In the genomic region with DNA sequence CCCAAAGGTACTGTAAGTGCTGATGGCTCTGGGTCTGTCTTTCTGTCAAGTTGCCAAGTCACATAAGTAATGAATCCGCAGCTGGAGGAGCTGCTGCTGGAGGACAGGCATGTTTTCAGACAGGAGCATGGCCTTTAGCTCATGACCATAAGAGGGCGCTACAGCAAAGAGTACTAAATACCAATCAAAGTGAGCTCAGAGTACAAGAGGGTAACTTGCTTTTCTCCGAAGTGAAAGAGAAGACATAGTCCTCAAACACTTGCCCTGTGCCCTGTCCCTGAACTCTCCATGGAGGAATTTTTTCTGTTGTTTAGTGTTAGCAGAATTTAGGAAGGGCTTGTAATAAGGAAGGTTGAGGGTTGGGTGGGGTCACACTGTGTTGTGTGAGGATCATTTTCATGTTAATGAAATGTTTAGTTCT, we compare ENCODE assay signal across 8 cellular contexts. TPM values are rescaled to one million over a fixed set of nuclear protein-coding genes. Genes with fewer than 3 reads are reported as not detected.
DNase-seq lines count a peak whose midpoint lies in the region; ATAC-seq and TF ChIP-seq lines count a peak whose summit lies in the region.

No MANE protein-coding gene starts in this region.

- TF ChIP-seq POLR2A in thyroid gland (IDR thresholded peaks at IDR 0.05): no peak

- H3K9me3 ChIP-seq in mucosa of descending colon (no peaks in the 10 kb centered on the region), thyroid gland (no peaks in the 10 kb centered on the region)

- ATAC-seq in mucosa of descending colon (peak; percentile 77), HG02852 (IDR thresholded peaks at IDR 0.05; ENCODE audit: unreplicated experiment) (no peak)

- DNase-seq in DMS153 (lab: John Stamatoyannopoulos, UW): peak; percentile 8
- DNase-seq in DMS153 treated with DMSO at 0.1 percent for 48 hours (lab: John Stamatoyannopoulos, UW; ENCODE audit: unreplicated experiment): no peak
- DNase-seq in KG1 (lab: John Stamatoyannopoulos, UW): peak; percentile 12
- DNase-seq in T follicular helper cell (ENCODE audit: low read depth): peak; percentile 12
- DNase-seq in effector CD4-positive, alpha-beta T cell: peak; percentile 19
- DNase-seq in mucosa of descending colon: peak in 1 of 3 donors; percentile 70
- peak; percentile 46 to 47 for DNase-seq in thyroid gland

- H3K27ac ChIP-seq in thyroid gland: peak overlapping the region; percentile 64 to 81 (median 80)

- intact Hi-C loops in mucosa of descending colon (cut with DNase I, micrococcal nuclease) (no loop called here), thyroid gland (cut with DNase I) (loop anchor here (5.0 kb wide), 1 partner anchor 37 kb away; no protein-coding TSS in a partner anchor)

- TF ChIP-seq CTCF in mucosa of descending colon (IDR thresholded peaks at IDR 0.05): peak; percentile 43
- peak in 5 of 6 experiments; percentile 42 to 71 (median 62) for TF ChIP-seq CTCF in thyroid gland (IDR thresholded peaks at IDR 0.05)

- H3K36me3 ChIP-seq in mucosa of descending colon (ENCODE audit: low read depth) (peaks cover 7% of the 10 kb centered on the region), thyroid gland (peaks cover 41 to 45% of the 10 kb centered on the region in 2 donors)

- H3K4me1 ChIP-seq in mucosa of descending colon (ENCODE audit: low read depth) (peaks cover 6% of the 10 kb centered on the region), thyroid gland (peaks cover 31 to 41% of the 10 kb centered on the region in 2 donors)

- H3K4me3 ChIP-seq in mucosa of descending colon (no peak overlapping the region), thyroid gland (replicated peaks in 1 of 3) (no peak overlapping the region)

- whole genome bisulfite sequencing in thyroid gland, 2 donors: 30 to 41% methylated on average over 3 of the region's 3 CpGs

- no peaks in the 10 kb centered on the region for H3K27me3 ChIP-seq in thyroid gland

RNA-seq across cellular contexts. Expression of gene EML6, which starts 58.0 kb away (rescaled TPM):
- 1 to 10 TPM; 3.4 to 7.3 (median 5.3) TPM for total RNA-seq in mucosa of descending colon
- 10 to 100 TPM in 3 of 4 donors, 1 to 10 TPM in 1; 5.6 to 24.8 (median 20.3) TPM for total RNA-seq in thyroid gland
